Comparison of ENCODE assay signal across 8 cellular contexts in genomic region chr20:32482251-32483220, GRCh38.
DNase-seq lines count a peak whose midpoint lies in the region; ATAC-seq and TF ChIP-seq lines count a peak whose summit lies in the region.

No MANE protein-coding gene starts in this region.

- intact Hi-C loops in Panc1 (cut with micrococcal nuclease; ENCODE audit: unreplicated experiment) = no loop called here

- H3K4me1 ChIP-seq in Panc1 (ENCODE audit: control insufficient read depth, insufficient read depth, low read length) = peaks cover 37% of the 10 kb centered on the region
- peaks cover 10 to 21% (median 18%) of the 10 kb centered on the region in 3 donors for H3K4me1 ChIP-seq in skeletal muscle tissue (ENCODE audit: control insufficient read depth in 3 of 3, insufficient read depth in 3 of 3, low read length in 3 of 3)

- peak; percentile 47 for ATAC-seq in Panc1
- ATAC-seq in HG03135 (IDR thresholded peaks at IDR 0.05; ENCODE audit: unreplicated experiment) = no peak

- H3K27ac ChIP-seq in Panc1 (ENCODE audit: low read length) (peak overlapping the region; percentile 59), skeletal muscle tissue (ENCODE audit: low read depth, low read length) (peak overlapping the region; percentile 72)

- no peaks in the 10 kb centered on the region; the same call in 1 of the 2 replicates for H3K36me3 ChIP-seq in Panc1 (ENCODE audit: control insufficient read depth, insufficient read depth, low read length)
- H3K36me3 ChIP-seq in skeletal muscle tissue (ENCODE audit: control insufficient read depth in 3 of 3, insufficient read depth in 3 of 3, low read length in 3 of 3) = no peaks in the 10 kb centered on the region

- TF ChIP-seq CTCF in Panc1 (IDR thresholded peaks at IDR 0.05) = no peak

- no peaks in the 10 kb centered on the region for H3K9me3 ChIP-seq in Panc1 (ENCODE audit: control insufficient read depth, insufficient read depth, low read depth, low read length)
- H3K9me3 ChIP-seq in skeletal muscle tissue (ENCODE audit: control insufficient read depth in 3 of 3, low read length in 3 of 3) = no peaks in the 10 kb centered on the region

- CTCF ChIA-PET in Panc1 (lab: Charles Lee) = interaction anchor here (0.6 to 0.7 kb wide), 2 partner anchors 185 to 802 kb away, joined by 5 read pairs; no protein-coding TSS in a partner anchor

- in situ Hi-C loops in Panc1 (cut with HindIII; ENCODE audit: low pct_unique_long_range_greater_than_20kb, low sequenced_read_pairs) = no loop called here

- POLR2A ChIA-PET in Panc1 (lab: Charles Lee) = interaction anchor here (0.5 to 0.6 kb wide), 2 partner anchors 832 to 1511 kb away, joined by 3 read pairs; no protein-coding TSS in a partner anchor

- peak overlapping the region; percentile 14 to 69 (median 33) for H3K9ac ChIP-seq in skeletal muscle tissue (ENCODE audit: low read depth in 1 of 3, low read length in 3 of 3)

- DNase-seq in NCI-H1417 (lab: John Stamatoyannopoulos, UW) (peak; percentile 18 to 75 (median 65)), NCI-H1417 treated with DMSO at 0.1 percent for 48 hours (lab: John Stamatoyannopoulos, UW) (no peak), Panc1 (ENCODE audit: low read depth, low spot score) (no peak), astrocyte of the hippocampus (ENCODE audit: low read depth, low spot score) (peak; percentile 60), iPS-NIHi7 (ENCODE audit: extremely low spot score) (no peak)

- H3K4me3 ChIP-seq in Panc1 (ENCODE audit: low read depth in 2 of 2, low read length in 2 of 2) (peak overlapping the region; percentile 66 to 67), iPS-11a (ENCODE audit: low read depth, low read length) (peak overlapping the region; percentile 84), skeletal muscle tissue (ENCODE audit: low read length in 3 of 3) (peak overlapping the region; percentile 54 to 63 (median 59))

- BruUV-seq in Panc1 (replicated peaks; lab: Mats Ljungman, UMichigan) = no TSS peak

- H3K27me3 ChIP-seq in Panc1 (ENCODE audit: control insufficient read depth, insufficient read depth, low read length) (no peaks in the 10 kb centered on the region), skeletal muscle tissue (ENCODE audit: control insufficient read depth in 3 of 3, insufficient read depth in 3 of 3, low read length in 3 of 3) (peaks cover 0 to 7% (median 0%) of the 10 kb centered on the region in 3 donors)

Comparison
In these comparisons a context has a peak if more than half of its experiments do, and no peak if none do; other contexts are left out.
1. DNase-seq: peak in NCI-H1417 (3 of 3) and astrocyte of the hippocampus (single experiment); none in NCI-H1417 treated with DMSO at 0.1 percent for 48 hours (single experiment), Panc1 (single experiment) and iPS-NIHi7 (single experiment).
2. Peak in every context shown above with its lines, with median percentiles within 50 percentile points of each other: H3K4me3 ChIP-seq.